19 cellular contexts compared by ENCODE assay signal in genomic region chr6:156943167-156943566, GRCh38.
DNase-seq lines count a peak whose midpoint lies in the region; ATAC-seq and TF ChIP-seq lines count a peak whose summit lies in the region.
"Had no signal": no experiment of that assay in that cellular context is flagged by ENCODE, and none has a peak within 500 bp of the region (broad histone marks: within the 10 kb centered on the region; RNA-seq: fewer than 3 reads in every experiment).

No MANE protein-coding gene starts in this region.

- TF ChIP-seq CTCF in VCaP (conservative IDR thresholded peaks at IDR 0.05) (no peak), fibroblast of the aortic adventitia (IDR thresholded peaks at IDR 0.05; ENCODE audit: insufficient read depth, low read length) (no peak)

- no peak for ATAC-seq in HG03196 (IDR thresholded peaks at IDR 0.05; ENCODE audit: unreplicated experiment)
- ATAC-seq: gastroesophageal sphincter, left colon had no signal

- no peak overlapping the region for H3K4me3 ChIP-seq in fibroblast of the aortic adventitia (ENCODE audit: low read depth, low read length)
- H3K4me3 ChIP-seq: gastroesophageal sphincter, SJCRH30, testis had no signal

- H3K27ac ChIP-seq in VCaP = peak overlapping the region; percentile 58
- H3K27ac ChIP-seq: gastroesophageal sphincter, SJCRH30, testis had no signal

- peak; percentile 23 for DNase-seq in NCI-H748 (lab: John Stamatoyannopoulos, UW; ENCODE audit: unreplicated experiment)
- no peak for DNase-seq in NCI-H748 treated with DMSO at 0.1 percent for 48 hours (lab: John Stamatoyannopoulos, UW)
- peak; percentile 15 for DNase-seq in fibroblast of the aortic adventitia (ENCODE audit: low read depth)
- no peak for DNase-seq in NCI-H510A treated with DMSO at 0.1 percent for 48 hours (lab: John Stamatoyannopoulos, UW)
- DNase-seq in NAMALWA (ENCODE audit: low spot score) = no peak
- no peak for DNase-seq in SHP77 (lab: John Stamatoyannopoulos, UW)
- DNase-seq: 8988T, amygdala, C1 segment of cervical spinal cord, DMS 273 treated with DMSO at 0.1 percent for 48 hours, GDM1, left colon, NCI-H187, OCI-M1, SJCRH30, testis had no signal

Comparison
In these comparisons a context has a peak if more than half of its experiments do, and no peak if none do; other contexts are left out.
1. DNase-seq: peak in NCI-H748 (single experiment) and fibroblast of the aortic adventitia (single experiment); none in NCI-H748 treated with DMSO at 0.1 percent for 48 hours (single experiment), NCI-H510A treated with DMSO at 0.1 percent for 48 hours (single experiment), NAMALWA (single experiment) and SHP77 (0 of 2).